ENCODE assay signal across 24 cellular contexts in the genomic region with DNA sequence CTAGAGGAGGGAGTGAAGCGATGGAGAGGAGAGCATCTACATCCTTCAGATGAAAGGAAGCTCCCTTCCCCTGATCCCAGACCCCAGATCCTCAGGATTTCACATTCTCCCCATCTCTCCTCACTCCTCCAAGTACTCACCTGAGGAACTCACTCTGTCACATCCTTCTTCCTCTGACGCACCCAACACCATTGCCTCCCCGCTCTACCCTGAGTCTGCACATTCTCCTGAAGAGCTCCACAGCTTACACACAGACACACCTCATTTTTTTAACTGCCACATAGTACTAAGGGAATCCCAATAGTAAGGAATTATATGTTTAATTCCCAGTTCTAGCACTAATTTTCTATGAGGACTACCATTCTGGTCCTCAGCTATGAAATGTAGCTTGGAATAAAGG. TPM values are rescaled to one million over a fixed set of nuclear protein-coding genes. Genes with fewer than 3 reads are reported as not detected.
DNase-seq lines count a peak whose midpoint lies in the region; ATAC-seq, FAIRE-seq and TF ChIP-seq lines count a peak whose summit lies in the region.
"Had no signal": no experiment of that assay in that cellular context is flagged by ENCODE, and none has a peak within 500 bp of the region (broad histone marks: within the 10 kb centered on the region; RNA-seq: fewer than 3 reads in every experiment).

No MANE protein-coding gene starts in this region.

- peaks cover 40% of the 10 kb centered on the region for H3K4me1 Mint-ChIP-seq in astrocyte (ENCODE audit: low read depth, unreplicated experiment)
- H3K4me1 Mint-ChIP-seq in nephron = peaks cover 17% of the 10 kb centered on the region

- H3K9me3 ChIP-seq in IMR-90 (ENCODE audit: control insufficient read depth, insufficient read depth, low read length) (no peaks in the 10 kb centered on the region), astrocyte (ENCODE audit: insufficient read depth, low read depth, low read length) (no peaks in the 10 kb centered on the region)
- H3K9me3 ChIP-seq: BE2C had no signal

- H3K27me3 ChIP-seq in IMR-90 (ENCODE audit: control insufficient read depth, insufficient read depth, low read length) = peaks cover 3% of the 10 kb centered on the region; the same call in 1 of the 2 replicates
- H3K27me3 ChIP-seq in astrocyte (ENCODE audit: insufficient read depth, low read length) = peaks cover 3% of the 10 kb centered on the region

- peaks cover 5% of the 10 kb centered on the region for H3K27me3 Mint-ChIP-seq in astrocyte (ENCODE audit: low read depth, unreplicated experiment)
- H3K27me3 Mint-ChIP-seq in nephron (ENCODE audit: low read depth) = peaks cover 19% of the 10 kb centered on the region

- CTCF ChIA-PET in IMR-90 (lab: Yijun Ruan, JAX) = interaction anchor here (1.4 kb wide), 1 partner anchor 116 kb away, joined by 4 read pairs; no protein-coding TSS in a partner anchor

- no peak for FAIRE-seq in astrocyte (lab: Jason Lieb, UNC)
- FAIRE-seq: GM12878, H1, HTR-8/SVneo had no signal

- peaks cover 4% of the 10 kb centered on the region for H3K36me3 Mint-ChIP-seq in astrocyte (ENCODE audit: low read depth, unreplicated experiment)
- no peaks in the 10 kb centered on the region for H3K36me3 Mint-ChIP-seq in nephron (ENCODE audit: low read depth)
- H3K36me3 Mint-ChIP-seq: CD4-positive, CD25-positive, alpha-beta regulatory T cell had no signal

- H3K27ac ChIP-seq in IMR-90 (ENCODE audit: insufficient read depth, low read length) = no peak overlapping the region
- H3K27ac ChIP-seq in astrocyte (ENCODE audit: low read depth, low read length) = no peak overlapping the region
- peak overlapping the region; percentile 4 for H3K27ac ChIP-seq in epithelial cell of prostate

- H3K36me3 ChIP-seq in IMR-90 (ENCODE audit: control insufficient read depth, insufficient read depth, low read length) = no peaks in the 10 kb centered on the region
- no peaks in the 10 kb centered on the region for H3K36me3 ChIP-seq in astrocyte (ENCODE audit: insufficient read depth, low read length)
- H3K36me3 ChIP-seq: BE2C had no signal

- H3K4ac ChIP-seq in IMR-90 (ENCODE audit: low read depth, low read length) = peak overlapping the region; percentile 29; the same call in 1 of the 2 replicates

- H4K5ac ChIP-seq in IMR-90 (ENCODE audit: low read depth, low read length) = no peak overlapping the region

- POLR2A ChIA-PET in IMR-90 (lab: Charles Lee; ENCODE audit: unreplicated experiment) = no interaction called here

- H3K14ac ChIP-seq in IMR-90 (replicated peaks; ENCODE audit: low read depth, low read length) = no peak overlapping the region

- no peak for TF ChIP-seq RAD21 in IMR-90 (IDR thresholded peaks at IDR 0.05; ENCODE audit: low read length)

- no peak overlapping the region for H3K4me3 ChIP-seq in IMR-90 (ENCODE audit: insufficient read depth, low read depth, low read length)
- no peak overlapping the region for H3K4me3 ChIP-seq in astrocyte (ENCODE audit: insufficient read depth, low read depth, low read length)
- H3K4me3 ChIP-seq: GM12878 had no signal

- H2BK120ac ChIP-seq in IMR-90 (ENCODE audit: low read depth, low read length) = no peak overlapping the region

- H4K8ac ChIP-seq in IMR-90 (ENCODE audit: low read depth in 2 of 2, low read length in 2 of 2) = no peak overlapping the region

- no peaks in the 10 kb centered on the region for H3K79me2 ChIP-seq in astrocyte (ENCODE audit: insufficient read depth, low read length)

- TF ChIP-seq POLR2A in IMR-90 (IDR thresholded peaks at IDR 0.05; ENCODE audit: low read depth, low read length) = no peak

- no peak overlapping the region for H2BK15ac ChIP-seq in IMR-90 (ENCODE audit: low read depth, low read length)

- peaks cover 4% of the 10 kb centered on the region; the same call in 1 of the 2 replicates for H3K9me1 ChIP-seq in IMR-90 (ENCODE audit: insufficient read depth, low read length)

- no peak overlapping the region for H3K56ac ChIP-seq in IMR-90 (ENCODE audit: extremely low read depth, insufficient read depth, low read length)

- H3K9me3 Mint-ChIP-seq in astrocyte (ENCODE audit: unreplicated experiment) (no peaks in the 10 kb centered on the region), nephron (no peaks in the 10 kb centered on the region)
- H3K9me3 Mint-ChIP-seq: CD8-positive, alpha-beta memory T cell; H9; IgD-negative memory B cell had no signal

- no peaks in the 10 kb centered on the region for H3K79me1 ChIP-seq in IMR-90 (ENCODE audit: low read depth in 1 of 2, low read length in 2 of 2)

- WGBS in IMR-90 (ENCODE audit: extremely low coverage in 2 of 2, insufficient read length in 1 of 2), 2 experiments = 100% methylated on average over 1 of the region's 3 CpGs; no CpG with 5 or more reads in 1 of the 2 experiments

- H3K4me1 ChIP-seq in IMR-90 (ENCODE audit: control insufficient read depth, insufficient read depth, low read length) (peaks cover 5% of the 10 kb centered on the region; the same call in 1 of the 2 replicates), astrocyte (ENCODE audit: insufficient read depth, low read length) (peaks cover 19% of the 10 kb centered on the region)
- H3K4me1 ChIP-seq: BE2C had no signal

- DNase-seq in IMR-90 = no peak
- no peak for DNase-seq in astrocyte (ENCODE audit: low read depth)
- no peak for DNase-seq in epithelial cell of prostate (ENCODE audit: low read depth, low spot score)
- DNase-seq in KBM-7 = no peak
- DNase-seq: BE2C; C1 segment of cervical spinal cord; CD4-positive, CD25-positive, alpha-beta regulatory T cell; CD8-positive, alpha-beta memory T cell; COR-L47; DMS 273 treated with DMSO at 0.1 percent for 48 hours; DMS53; DND-41; EL; H9 had no signal

- H3K27ac Mint-ChIP-seq in astrocyte (ENCODE audit: unreplicated experiment) (peak overlapping the region; percentile 42), nephron (no peak overlapping the region)
- H3K27ac Mint-ChIP-seq: CD4-positive, CD25-positive, alpha-beta regulatory T cell; CD8-positive, alpha-beta memory T cell; H9; IgD-negative memory B cell had no signal

- H2BK20ac ChIP-seq in IMR-90 (ENCODE audit: low read depth, low read length) = no peak overlapping the region

- TF ChIP-seq CTCF in IMR-90 (conservative IDR thresholded peaks at IDR 0.05; ENCODE audit: low read depth, low read length) (no peak), astrocyte (IDR thresholded peaks at IDR 0.05; ENCODE audit: insufficient read depth, low read depth, low read length) (no peak), nephron (IDR thresholded peaks at IDR 0.05; ENCODE audit: unreplicated experiment in 3 of 3) (no peak)

- H2AK5ac ChIP-seq in IMR-90 (ENCODE audit: low read depth, low read length) = 0 out of 2 replicates have a peak overlapping the region, but pooled peaks have one; percentile 45

- no peak overlapping the region for H2AK9ac ChIP-seq in IMR-90 (replicated peaks; ENCODE audit: low read depth, low read length, poor library complexity)

- no TSS peak for BruUV-seq in IMR-90 (replicated peaks; lab: Mats Ljungman, UMichigan)

- in situ Hi-C loops in IMR-90 (cut with MboI; ENCODE audit: low sequenced_read_pairs) = no loop called here
- in situ Hi-C loops in KBM-7 (cut with MboI; ENCODE audit: low pct_unique_long_range_greater_than_20kb, low sequenced_read_pairs) = no loop called here

- no peak overlapping the region for H2BK5ac ChIP-seq in IMR-90 (ENCODE audit: low read depth, low read length, poor library complexity, severe bottlenecking)

- no peak overlapping the region for H3K9ac ChIP-seq in IMR-90 (ENCODE audit: low read depth, low read length)
- no peak overlapping the region for H3K9ac ChIP-seq in astrocyte (ENCODE audit: low read length)

- dilution Hi-C loops in IMR-90 (cut with HindIII; ENCODE audit: low sequenced_read_pairs, unreplicated experiment) = no loop called here

- H3K23ac ChIP-seq in IMR-90 (ENCODE audit: low read depth, low read length) = no peak overlapping the region

- H2AFZ ChIP-seq in IMR-90 (replicated peaks; ENCODE audit: low read length, poor library complexity) (no peak overlapping the region), astrocyte (ENCODE audit: low read depth, low read length) (no peak overlapping the region)

- no peak overlapping the region; the same call in 1 of the 2 replicates for H4K91ac ChIP-seq in IMR-90 (ENCODE audit: insufficient read depth, low read depth, low read length)

- ATAC-seq in IMR-90 (ENCODE audit: low read depth) (no peak), GM19328 (IDR thresholded peaks at IDR 0.05; ENCODE audit: unreplicated experiment) (no peak), GM21447 (IDR thresholded peaks at IDR 0.05; ENCODE audit: unreplicated experiment) (no peak)
- no peak for ATAC-seq in activated CD4-positive, CD25-positive, alpha-beta regulatory T cell treated with anti-CD3 and anti-CD28 coated beads, Interleukin-2, amount 50 U/mL, for 24 hours
- ATAC-seq: GM12878 had no signal

- H3K4me3 Mint-ChIP-seq in astrocyte (ENCODE audit: unreplicated experiment) = peak overlapping the region; percentile 4
- peak overlapping the region in 2 of 3 experiments; percentile 23 to 29 for H3K4me3 Mint-ChIP-seq in nephron
- H3K4me3 Mint-ChIP-seq: CD4-positive, CD25-positive, alpha-beta regulatory T cell; H9 had no signal

- H3K18ac ChIP-seq in IMR-90 (ENCODE audit: low read depth, low read length) = no peak overlapping the region

- intact Hi-C loops in IMR-90 (cut with micrococcal nuclease) = loop anchor here (5.0 kb wide), 1 partner anchor 341 kb away; no protein-coding TSS in a partner anchor

- H3K4me2 ChIP-seq in IMR-90 (ENCODE audit: low read depth, low read length) (no peak overlapping the region), astrocyte (ENCODE audit: low read length) (no peak overlapping the region)

- H4K20me1 ChIP-seq in IMR-90 (ENCODE audit: insufficient read depth, low read length) (no peaks in the 10 kb centered on the region), astrocyte (ENCODE audit: insufficient read depth, low read length) (no peaks in the 10 kb centered on the region)

RNA-seq across cellular contexts. Expression of a gene that starts 16.3 kb away (rescaled TPM):
- total RNA-seq in IMR-90 (2012; rRNA removed) (25.0 and 32.8 TPM in 2 replicates), astrocyte (45.1 and 49.0 TPM in 2 replicates)
- polyA plus RNA-seq in IMR-90 (2012; rRNA removed) = 62.0 and 69.7 TPM in 2 replicates
- polyA plus RNA-seq in IMR-90 (2012; cell fraction: cytosol; rRNA removed) = 31.5 and 32.0 TPM in 2 replicates
- 303 and 399 TPM in 2 replicates for polyA plus RNA-seq in IMR-90 (2012; cell fraction: nucleus; rRNA removed; ENCODE audit: low replicate concordance)

RNA-seq across cellular contexts. Expression of a gene that starts 18.2 kb away (rescaled TPM):
- total RNA-seq in IMR-90 (2012; rRNA removed) (not detected in 2 replicates), astrocyte (not detected in 2 replicates)
- polyA plus RNA-seq in IMR-90 (2012; rRNA removed) = not detected in 2 replicates
- not detected in 2 replicates for polyA plus RNA-seq in IMR-90 (2012; cell fraction: cytosol; rRNA removed)
- polyA plus RNA-seq in IMR-90 (2012; cell fraction: nucleus; rRNA removed; ENCODE audit: low replicate concordance) = not detected in 2 replicates
- total RNA-seq: A172; CD4-positive, CD25-positive, alpha-beta regulatory T cell; CD8-positive, alpha-beta memory T cell; G401; GM12878; H1; H9 had no signal
- polyA plus RNA-seq: CD8-positive, alpha-beta memory T cell; GM12878; H1 had no signal

RNA-seq across cellular contexts. Expression of a gene that starts 25.6 kb away (rescaled TPM):
- total RNA-seq in IMR-90 (2012; rRNA removed) (not detected in 2 replicates), astrocyte (0.30 TPM in 1 of 2 replicates, not detected in the other)
- polyA plus RNA-seq in IMR-90 (2012; rRNA removed) = not detected in 2 replicates
- not detected in 2 replicates for polyA plus RNA-seq in IMR-90 (2012; cell fraction: cytosol; rRNA removed)
- 0.12 TPM in 1 of 2 replicates, not detected in the other for polyA plus RNA-seq in IMR-90 (2012; cell fraction: nucleus; rRNA removed; ENCODE audit: low replicate concordance)
- total RNA-seq: A172; CD4-positive, CD25-positive, alpha-beta regulatory T cell; G401; GM12878; H9 had no signal
- polyA plus RNA-seq: CD4-positive, CD25-positive, alpha-beta regulatory T cell; CD8-positive, alpha-beta memory T cell; IgD-negative memory B cell had no signal

RNA-seq across cellular contexts. Expression of a gene that starts 51.4 kb away (rescaled TPM):
- 0.36 and 0.56 TPM in 2 replicates for total RNA-seq in IMR-90 (2012; rRNA removed)
- 1.2 and 1.5 TPM in 2 replicates for polyA plus RNA-seq in IMR-90 (2012; rRNA removed)
- polyA plus RNA-seq in IMR-90 (2012; cell fraction: cytosol; rRNA removed) = 0.63 and 1.0 TPM in 2 replicates
- polyA plus RNA-seq in IMR-90 (2012; cell fraction: nucleus; rRNA removed; ENCODE audit: low replicate concordance) = 2.1 and 2.8 TPM in 2 replicates
- total RNA-seq in astrocyte = 11.8 and 12.6 TPM in 2 replicates

RNA-seq across cellular contexts. Expression of a gene that starts 56.5 kb away (rescaled TPM):
- total RNA-seq in IMR-90 (2012; rRNA removed) (not detected in 2 replicates), astrocyte (not detected in 2 replicates)
- polyA plus RNA-seq in IMR-90 (2012; rRNA removed) = not detected in 2 replicates
- polyA plus RNA-seq in IMR-90 (2012; cell fraction: cytosol; rRNA removed) = not detected in 2 replicates
- not detected in 2 replicates for polyA plus RNA-seq in IMR-90 (2012; cell fraction: nucleus; rRNA removed; ENCODE audit: low replicate concordance)
- total RNA-seq: A172; CD4-positive, CD25-positive, alpha-beta regulatory T cell; CD8-positive, alpha-beta memory T cell; G401; GM12878; H1; H9 had no signal
- polyA plus RNA-seq: CD4-positive, CD25-positive, alpha-beta regulatory T cell; CD8-positive, alpha-beta memory T cell; GM12878; H1; IgD-negative memory B cell had no signal
